In the genomic region with DNA sequence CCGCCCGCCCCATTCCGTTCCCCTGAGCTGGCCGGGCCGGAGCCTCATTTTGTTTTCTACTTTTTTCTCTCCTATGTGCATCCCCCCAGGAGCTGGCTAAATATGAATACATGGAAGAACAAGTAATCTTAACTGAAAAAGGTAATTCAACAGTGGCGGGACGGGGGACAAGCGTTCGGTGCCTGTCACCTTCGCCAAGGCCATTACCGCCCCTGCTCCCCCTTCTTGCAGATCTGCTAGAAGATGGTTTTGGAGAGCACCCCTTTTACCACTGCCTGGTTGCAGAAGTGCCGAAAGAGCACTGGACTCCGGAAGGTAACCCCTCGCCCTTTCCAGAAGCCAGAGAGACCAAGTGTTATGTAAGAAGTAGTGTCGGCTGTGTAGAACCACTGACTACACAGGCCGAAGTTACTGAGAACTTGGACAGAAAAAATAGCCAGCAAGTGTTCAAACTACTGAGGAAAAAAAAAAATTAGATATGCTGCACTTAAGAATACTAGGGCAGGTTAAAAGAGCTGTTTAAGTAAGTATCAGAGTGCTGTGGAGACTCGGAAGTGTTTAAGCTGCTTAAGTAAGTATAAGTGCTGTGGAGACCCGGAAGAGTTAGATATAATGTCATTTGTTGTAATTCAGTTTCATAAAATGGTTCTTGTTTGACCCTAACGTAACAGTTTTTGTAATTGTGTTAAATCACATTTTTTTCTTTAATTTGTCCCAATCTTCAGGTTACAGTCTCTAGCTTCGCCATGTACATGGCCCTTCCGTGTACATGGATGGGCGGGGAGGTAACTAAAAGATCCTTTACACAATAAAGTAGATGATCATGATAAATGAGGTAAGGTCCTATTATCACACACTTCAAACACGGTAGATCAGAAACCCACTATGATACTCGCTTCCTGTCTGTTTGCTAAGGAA, we compare ENCODE assay signal across 8 cellular contexts. TPM values are rescaled to one million over a fixed set of nuclear protein-coding genes. Genes with fewer than 3 reads are reported as not detected.
DNase-seq lines count a peak whose midpoint lies in the region; ATAC-seq and TF ChIP-seq lines count a peak whose summit lies in the region.

No MANE protein-coding gene starts in this region.

- H3K36me3 Mint-ChIP-seq in activated CD8-positive, alpha-beta T cell treated with anti-CD3 and anti-CD28 coated beads for 36 hours (ENCODE audit: low read depth) = peaks cover 30% of the 10 kb centered on the region

- H3K27ac Mint-ChIP-seq in activated CD8-positive, alpha-beta T cell treated with anti-CD3 and anti-CD28 coated beads for 36 hours = peak overlapping the region; percentile 97

- peak overlapping the region; percentile 88 for H3K4me3 Mint-ChIP-seq in activated CD8-positive, alpha-beta T cell treated with anti-CD3 and anti-CD28 coated beads for 36 hours

- DNase-seq in activated CD4-positive, alpha-beta T cell treated with anti-CD3 and anti-CD28 coated beads for 48 hours = peak; percentile 9
- DNase-seq in activated CD4-positive, alpha-beta T cell treated with anti-CD3 and anti-CD28 coated beads, Interleukin-2, amount 50 U/mL, for 4 hours = no peak
- DNase-seq in activated CD8-positive, alpha-beta T cell treated with anti-CD3 and anti-CD28 coated beads for 36 hours = no peak
- DNase-seq in left cardiac atrium (peak; percentile 25), sigmoid colon (no peak), SIG-M5 (lab: John Stamatoyannopoulos, UW) (no peak), LoVo (ENCODE audit: low spot score) (no peak), GM13977 (ENCODE audit: low spot score) (no peak)

- H3K27me3 ChIP-seq in sigmoid colon = no peaks in the 10 kb centered on the region

- no peak for TF ChIP-seq CTCF in activated CD8-positive, alpha-beta T cell treated with anti-CD3 and anti-CD28 coated beads for 36 hours (IDR thresholded peaks at IDR 0.05)
- no peak for TF ChIP-seq CTCF in sigmoid colon (IDR thresholded peaks at IDR 0.05)
- no peak for TF ChIP-seq CTCF in GM13977 (IDR thresholded peaks at IDR 0.05; ENCODE audit: extremely low read depth, insufficient read depth, missing control alignments)

- peaks cover 0 to 9% (median 0%) of the 10 kb centered on the region in 4 donors for H3K4me1 ChIP-seq in sigmoid colon

- H3K4me1 Mint-ChIP-seq in activated CD8-positive, alpha-beta T cell treated with anti-CD3 and anti-CD28 coated beads for 36 hours (ENCODE audit: low read depth) = peaks cover 37% of the 10 kb centered on the region

- POLR2A ChIA-PET in activated CD8-positive, alpha-beta T cell treated with anti-CD3 and anti-CD28 coated beads for 36 hours (lab: Charles Lee) = interaction anchor here (0.6 to 2.2 kb wide), 12 partner anchors 11 to 271 kb away, joined by 3 to 8 read pairs (median 4); partner anchors contain the start of genes ACOT9, APOO, CXorf58 and EIF2S3

- no peaks in the 10 kb centered on the region for H3K27me3 Mint-ChIP-seq in activated CD8-positive, alpha-beta T cell treated with anti-CD3 and anti-CD28 coated beads for 36 hours

- no peak for ATAC-seq in activated CD8-positive, alpha-beta T cell treated with anti-CD3 and anti-CD28 coated beads for 36 hours
- peak; percentile 2 to 7 for ATAC-seq in left cardiac atrium

- intact Hi-C loops in activated CD8-positive, alpha-beta T cell treated with anti-CD3 and anti-CD28 coated beads for 36 hours (cut with micrococcal nuclease) = loop anchor here (2.0 to 5.0 kb wide), 2 partner anchors 119 to 268 kb away; partner anchors contain the start of gene EIF2S3
- intact Hi-C loops in left cardiac atrium (cut with DNase I) = loop anchor here (2.0 to 10.0 kb wide), 3 partner anchors 117 to 241 kb away; partner anchors contain the start of genes APOO (in 1 of the 2), CXorf58 (in 1 of the 2) and KLHL15 (in 1 of the 2)
- intact Hi-C loops in sigmoid colon (cut with DNase I) = loop anchor here (2.0 to 10.0 kb wide), 4 partner anchors 41 to 271 kb away; partner anchors contain the start of genes ACOT9 and EIF2S3

- TF ChIP-seq EP300 in sigmoid colon (IDR thresholded peaks at IDR 0.05) = no peak

- H3K27ac ChIP-seq in sigmoid colon = peak overlapping the region; percentile 91 to 96 (median 93)

- H3K9me3 ChIP-seq in sigmoid colon = no peaks in the 10 kb centered on the region

- peak overlapping the region; percentile 70 to 74 (median 71) for H3K4me3 ChIP-seq in sigmoid colon

- no peaks in the 10 kb centered on the region for H3K9me3 Mint-ChIP-seq in activated CD8-positive, alpha-beta T cell treated with anti-CD3 and anti-CD28 coated beads for 36 hours

- CTCF ChIA-PET in activated CD8-positive, alpha-beta T cell treated with anti-CD3 and anti-CD28 coated beads for 36 hours (lab: Charles Lee) = interaction anchor here (0.7 to 3.3 kb wide), 11 partner anchors 10 to 271 kb away, joined by 3 to 40 read pairs (median 4); partner anchors contain the start of genes ACOT9, APOO, CXorf58 and EIF2S3

- WGBS in sigmoid colon, 2 donors = 4 to 10% methylated on average over 24 of the region's 24 CpGs

- no peak for TF ChIP-seq POLR2A in sigmoid colon (IDR thresholded peaks at IDR 0.05)

- peaks cover 0 to 12% (median 0%) of the 10 kb centered on the region in 4 donors for H3K36me3 ChIP-seq in sigmoid colon

- in situ Hi-C loops in GM13977 (cut with MboI; ENCODE audit: low pct_unique_long_range_greater_than_20kb, low sequenced_read_pairs, unreplicated experiment) = no loop called here

RNA-seq across cellular contexts. Expression of gene SAT1, which starts 0.9 kb away (rescaled TPM):
- total RNA-seq in activated CD8-positive, alpha-beta T cell treated with anti-CD3 and anti-CD28 coated beads for 36 hours = 100 to 1,000 TPM in 1 of 2 experiments, 10 to 100 TPM in 1; 94.1 to 101 TPM
- total RNA-seq in left cardiac atrium = 100 to 1,000 TPM; 291 to 408 TPM
- 100 to 1,000 TPM; 321 to 371 (median 343) TPM for total RNA-seq in sigmoid colon
- polyA plus RNA-seq in sigmoid colon = 1,000 to 10,000 TPM in 1 of 3 donors, 100 to 1,000 TPM in 2; 775 to 1,356 (median 840) TPM

RNA-seq across cellular contexts. Expression of gene ACOT9, which starts 40.8 kb away (rescaled TPM):
- total RNA-seq in activated CD8-positive, alpha-beta T cell treated with anti-CD3 and anti-CD28 coated beads for 36 hours = 10 to 100 TPM; 28.1 to 28.3 TPM
- 10 to 100 TPM; 42.4 to 50.6 TPM for total RNA-seq in left cardiac atrium
- 10 to 100 TPM; 32.6 to 63.1 (median 51.3) TPM for total RNA-seq in sigmoid colon
- polyA plus RNA-seq in sigmoid colon = 10 to 100 TPM; 18.0 to 28.7 (median 25.6) TPM

Comparison
In these comparisons a context has a peak if more than half of its experiments do, and no peak if none do; other contexts are left out.
1. DNase-seq: peak in activated CD4-positive, alpha-beta T cell treated with anti-CD3 and anti-CD28 coated beads for 48 hours (single experiment) and left cardiac atrium (single experiment); none in activated CD4-positive, alpha-beta T cell treated with anti-CD3 and anti-CD28 coated beads, Interleukin-2, amount 50 U/mL, for 4 hours (0 of 2), activated CD8-positive, alpha-beta T cell treated with anti-CD3 and anti-CD28 coated beads for 36 hours (single experiment), sigmoid colon (single experiment), SIG-M5 (single experiment), LoVo (single experiment) and GM13977 (single experiment).